20 cellular contexts compared by ENCODE assay signal in the genomic region with DNA sequence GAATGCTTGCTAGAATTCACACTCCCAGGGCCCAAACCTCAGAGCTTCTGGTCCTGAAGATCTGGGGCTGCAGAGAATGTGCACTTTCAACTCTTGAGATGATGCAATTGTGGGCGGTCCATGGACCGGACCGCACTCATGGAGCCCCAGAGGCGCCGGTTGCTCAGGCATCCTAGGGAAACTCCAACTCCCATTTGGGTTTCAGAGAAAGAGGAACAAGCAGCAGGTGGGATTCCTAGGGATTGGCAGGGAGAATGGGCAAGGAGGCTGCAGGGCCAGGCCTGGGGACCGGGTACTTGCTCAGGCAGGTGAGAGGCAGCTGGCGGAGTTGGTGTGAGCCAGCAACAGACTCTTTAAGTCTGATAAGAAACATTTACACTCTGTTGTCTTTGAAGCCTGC. TPM values are rescaled to one million over a fixed set of nuclear protein-coding genes. Genes with fewer than 3 reads are reported as not detected.
DNase-seq lines count a peak whose midpoint lies in the region; ATAC-seq, FAIRE-seq and TF ChIP-seq lines count a peak whose summit lies in the region.
"Had no signal": no experiment of that assay in that cellular context is flagged by ENCODE, and none has a peak within 500 bp of the region (broad histone marks: within the 10 kb centered on the region; RNA-seq: fewer than 3 reads in every experiment).

No MANE protein-coding gene starts in this region.

- H3K9me1 ChIP-seq in K562 (ENCODE audit: control insufficient read depth, insufficient read depth, low read length) = no peaks in the 10 kb centered on the region

- peak overlapping the region; percentile 72 for H3K4me2 ChIP-seq in K562 (ENCODE audit: insufficient read depth, low read length)
- H3K4me2 ChIP-seq: BLaER1 treated with 17β-estradiol and CSF1 and Interleukin-3, amounts not matched to agents 10 nM and 100 nM; SK-N-SH had no signal

- TF ChIP-seq EP300 in K562 (IDR thresholded peaks at IDR 0.05; ENCODE audit: low read length) = no peak

- BruUV-seq in K562 (replicated peaks; lab: Mats Ljungman, UMichigan) = no TSS peak

- TF ChIP-seq CTCF in K562 (IDR thresholded peaks at IDR 0.05 in 2 of 3, conservative IDR thresholded peaks at IDR 0.05 in 1 of 3; ENCODE audit: insufficient read depth in 2 of 3, low read depth in 1 of 3, low read length in 3 of 3) (no peak), right lobe of liver (IDR thresholded peaks at IDR 0.05) (no peak)

- no peaks in the 10 kb centered on the region for H3K36me3 ChIP-seq in K562 (ENCODE audit: control insufficient read depth, insufficient read depth, low read length)
- no peaks in the 10 kb centered on the region for H3K36me3 ChIP-seq in right lobe of liver
- H3K36me3 ChIP-seq: BLaER1 treated with 17β-estradiol and CSF1 and Interleukin-3, amounts not matched to agents 10 nM and 100 nM had no signal

- 5% methylated on average over 7 of the region's 7 CpGs for WGBS in K562 (ENCODE audit: insufficient coverage, low coverage, missing lambda C conversion rate)
- no CpG with 5 or more reads among the region's 7 CpGs for WGBS in right lobe of liver (ENCODE audit: insufficient coverage, low coverage, low lambda C conversion rate, missing lambda C conversion rate)

- peak overlapping the region in 1 of 2 experiments; percentile 53; a peak in 1 of 4 replicates for H3K9ac ChIP-seq in K562 (ENCODE audit: insufficient read depth in 1 of 2, low read depth in 2 of 2, low read length in 2 of 2)
- H3K9ac ChIP-seq: BLaER1 treated with 17β-estradiol and CSF1 and Interleukin-3, amounts not matched to agents 10 nM and 100 nM; SK-N-SH had no signal

- FAIRE-seq in K562 (lab: Jason Lieb, UNC) = peak; percentile 32
- FAIRE-seq: H54 had no signal

- POLR2A ChIA-PET in K562 (lab: Yijun Ruan, JAX) = interaction anchor here (1.1 to 1.4 kb wide), 2 partner anchors 20 to 34 kb away, joined by 3 to 4 read pairs; no protein-coding TSS in a partner anchor

- CTCF ChIA-PET in K562 (lab: Yijun Ruan, JAX; ENCODE audit: low intra/inter-chr PET ratio) = interaction anchor here (0.6 kb wide), 1 partner anchor 1215 kb away, joined by 3 read pairs; no protein-coding TSS in a partner anchor

- no peak overlapping the region for H3K4me3 ChIP-seq in K562
- no peak overlapping the region for H3K4me3 ChIP-seq in right lobe of liver
- H3K4me3 ChIP-seq: BLaER1 treated with 17β-estradiol and CSF1 and Interleukin-3, amounts not matched to agents 10 nM and 100 nM had no signal

- peaks cover 0 to 4% of the 10 kb centered on the region in 2 experiments; a peak in 1 of 5 replicates for H3K27me3 ChIP-seq in K562 (ENCODE audit: control insufficient read depth in 2 of 2, insufficient read depth in 2 of 2, low read length in 2 of 2)
- no peaks in the 10 kb centered on the region for H3K27me3 ChIP-seq in right lobe of liver
- H3K27me3 ChIP-seq: BLaER1 treated with 17β-estradiol and CSF1 and Interleukin-3, amounts not matched to agents 10 nM and 100 nM had no signal

- H3K9me3 ChIP-seq in K562 (replicated peaks; ENCODE audit: control insufficient read depth, insufficient read depth, low read depth, low read length) (no peaks in the 10 kb centered on the region), right lobe of liver (no peaks in the 10 kb centered on the region)
- H3K9me3 ChIP-seq: BLaER1 treated with 17β-estradiol and CSF1 and Interleukin-3, amounts not matched to agents 10 nM and 100 nM; SK-N-SH had no signal

- H3K4me1 ChIP-seq in K562 (replicated peaks in 1 of 2; ENCODE audit: control insufficient read depth in 2 of 2, insufficient read depth in 2 of 2, low read length in 2 of 2) (peaks cover 0 to 12% of the 10 kb centered on the region in 2 experiments; a peak in 2 of 5 replicates), right lobe of liver (no peaks in the 10 kb centered on the region)
- H3K4me1 ChIP-seq: BLaER1 treated with 17β-estradiol and CSF1 and Interleukin-3, amounts not matched to agents 10 nM and 100 nM had no signal

- in situ Hi-C loops in K562 (cut with MboI) = no loop called here

- H3K79me2 ChIP-seq in K562 (ENCODE audit: control insufficient read depth, insufficient read depth, low read length) = no peaks in the 10 kb centered on the region

- TF ChIP-seq RAD21 in K562 (CRISPR knock-in tag; conservative IDR thresholded peaks at IDR 0.05 in 1 of 2, IDR thresholded peaks at IDR 0.05 in 1 of 2) = no peak

- no peaks in the 10 kb centered on the region for H4K20me1 ChIP-seq in K562 (replicated peaks; ENCODE audit: control insufficient read depth, insufficient read depth, low read length)
- H4K20me1 ChIP-seq: BLaER1 treated with 17β-estradiol and CSF1 and Interleukin-3, amounts not matched to agents 10 nM and 100 nM had no signal

- intact Hi-C loops in cardiac septum (cut with DNase I) = no loop called here
- intact Hi-C loops in Right ventricle myocardium superior (cut with DNase I) = no loop called here
- intact Hi-C loops in K562 (cut with micrococcal nuclease) = no loop called here
- intact Hi-C loops in right lobe of liver (cut with DNase I) = no loop called here

- DNase-seq in cardiac septum (ENCODE audit: low spot score) (peak; percentile 51), Right ventricle myocardium superior (no peak), K562 (ENCODE audit: extremely low read depth in 1 of 4, low spot score in 3 of 4) (peak; percentile 26 to 47 (median 30)), right lobe of liver (peak in 2 of 3 donors; percentile 27 to 51), A172 (ENCODE audit: low spot score) (no peak)
- DNase-seq: CD8-positive, alpha-beta T cell; DMS79 treated with DMSO at 0.1 percent for 48 hours; MM.1S; NCI-H1694 treated with DMSO at 0.1 percent for 48 hours; NCI-H2227 treated with DMSO at 0.1 percent for 48 hours; NCI-H510A treated with DMSO at 0.1 percent for 48 hours; NCI-H774; OCI-M1; SHP77 treated with DMSO at 0.1 percent for 48 hours; SK-N-SH had no signal

- H2AFZ ChIP-seq in K562 (ENCODE audit: low read depth, low read length) = peak overlapping the region; percentile 71

- no peak overlapping the region for H3K27ac ChIP-seq in K562 (ENCODE audit: extremely low read depth, low read depth, low read length)
- H3K27ac ChIP-seq in right lobe of liver = no peak overlapping the region
- H3K27ac ChIP-seq: BLaER1 treated with 17β-estradiol and CSF1 and Interleukin-3, amounts not matched to agents 10 nM and 100 nM had no signal

- ATAC-seq in Right ventricle myocardium superior (ENCODE audit: poor library complexity) (no peak), K562 (peak; percentile 92), right lobe of liver (peak; percentile 68 to 90 (median 78)), GM19328 (IDR thresholded peaks at IDR 0.05; ENCODE audit: unreplicated experiment) (no peak), GM21576 (IDR thresholded peaks at IDR 0.05; ENCODE audit: unreplicated experiment) (no peak)
- ATAC-seq: CD8-positive, alpha-beta T cell had no signal

- no peak for TF ChIP-seq POLR2A in K562 (conservative IDR thresholded peaks at IDR 0.05)
- no peak for TF ChIP-seq POLR2A in right lobe of liver (IDR thresholded peaks at IDR 0.05)

TF ChIP-seq in K562, 482 proteins besides CTCF, POLR2A, EP300 and RAD21 (continues in another document):
- TF ChIP-seq, protein P1, sequence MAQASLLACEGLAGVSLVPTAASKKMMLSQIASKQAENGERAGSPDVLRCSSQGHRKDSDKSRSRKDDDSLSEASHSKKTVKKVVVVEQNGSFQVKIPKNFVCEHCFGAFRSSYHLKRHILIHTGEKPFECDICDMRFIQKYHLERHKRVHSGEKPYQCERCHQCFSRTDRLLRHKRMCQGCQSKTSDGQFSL (CRISPR knock-in tag; IDR thresholded peaks at IDR 0.05) = no peak
- TF ChIP-seq, protein P1 (tag; IDR thresholded peaks at IDR 0.05) = no peak
- TF ChIP-seq CEBPB (tag; IDR thresholded peaks at IDR 0.05) = peak; percentile 96
- TF ChIP-seq RBFOX2 (IDR thresholded peaks at IDR 0.05; ENCODE audit: low read depth, low read length) = peak; percentile 41; the same call in 1 of the 2 replicates
- TF ChIP-seq NRF1 (conservative IDR thresholded peaks at IDR 0.05 in 1 of 2, IDR thresholded peaks at IDR 0.05 in 1 of 2) = peak in 1 of 2 experiments; percentile 45; a peak in 3 of 4 replicates

RNA-seq across cellular contexts. Expression of a gene that starts 3.5 kb away (rescaled TPM):
- total RNA-seq in cardiac septum (not detected), Right ventricle myocardium superior (not detected), K562 (2014; rRNA removed) (not detected in 2 replicates), K562 (2014; rRNA removed; fragmentation: Illumina TruSeq; extraction: Trizol) (not detected in 2 replicates), K562 (2015; rRNA removed; fragmentation: Illumina TruSeq; extraction: Trizol) (not detected in 2 replicates), K562 (2021) (not detected in 2 replicates), right lobe of liver (under 1 TPM in 3 of 6 experiments, not detected in 3; 0.06 to 0.15 (median 0.11) TPM)
- total RNA-seq in K562 (2011; cell fraction: chromatin; rRNA removed; ENCODE audit: low replicate concordance) = 0.14 and 0.16 TPM in 2 replicates
- total RNA-seq in K562 (2011; cell fraction: nucleolus; rRNA removed) = under 0.01 TPM in 2 replicates
- total RNA-seq in K562 (2011; cell fraction: nucleoplasm; rRNA removed) = 0.07 and 0.23 TPM in 2 replicates
- polyA plus RNA-seq in K562 (2011; rRNA removed) (0.01 and 0.03 TPM in 2 replicates), K562 (2014; fragmentation: Illumina TruSeq; extraction: Trizol) (not detected in 2 replicates), K562 (2014; fragmentation: Nextera tagmentation; extraction: Ambion mirVana) (not detected), K562 (2014; rRNA removed) (not detected in 2 replicates)
- 0.04 TPM in 1 of 2 replicates, not detected in the other for polyA plus RNA-seq in K562 (2011; cell fraction: cytosol; rRNA removed)
- 0.13 and 0.34 TPM in 2 replicates for polyA plus RNA-seq in K562 (2011; cell fraction: nucleus; rRNA removed)
- polyA plus RNA-seq in K562 (2012) = 0.01 and 0.03 TPM in 2 replicates
- 0.04 TPM in 1 of 2 replicates, not detected in the other for polyA minus RNA-seq in K562 (2011; rRNA and poly(A)+ RNA removed)
- not detected in 2 replicates for polyA minus RNA-seq in K562 (2011; cell fraction: cytosol; rRNA and poly(A)+ RNA removed)
- under 0.01 TPM in 1 of 2 replicates, not detected in the other for polyA minus RNA-seq in K562 (2011; cell fraction: nucleus; rRNA and poly(A)+ RNA removed)
- not detected in 2 replicates for total RNA-seq in A172 (2014; rRNA removed; shearing (Covaris generic))
- total RNA-seq: A673; CD8-positive, alpha-beta T cell had no signal

Comparison
In these comparisons a context has a peak if more than half of its experiments do, and no peak if none do; other contexts are left out.
1. DNase-seq: peak in cardiac septum (single experiment), K562 (4 of 4) and right lobe of liver (2 of 3); none in Right ventricle myocardium superior (single experiment) and A172 (single experiment).
2. ATAC-seq: peak in K562 (single experiment) and right lobe of liver (4 of 4); none in Right ventricle myocardium superior (single experiment), GM19328 (single experiment) and GM21576 (single experiment).